ENCODE assay signal across 1 cellular context in genomic region chr6:109705258-109705657, GRCh38.
TF ChIP-seq lines count a peak whose summit lies in the region.

No MANE protein-coding gene starts in this region.

TF ChIP-seq in HEK293, 187 proteins besides CTCF, POLR2A, EP300 and RAD21 (continued from another document and continues in another):
- TF ChIP-seq ZNF518A (tag by site-specific recombination; conservative IDR thresholded peaks at IDR 0.05; ENCODE audit: low read depth) (0 out of 2 replicates have a peak, but pooled peaks have one; percentile 21), KLF17 (tag by site-specific recombination; IDR thresholded peaks at IDR 0.05) (no peak), ZNF280C (tag by site-specific recombination; IDR thresholded peaks at IDR 0.05) (no peak), ZFP37 (tag by site-specific recombination; IDR thresholded peaks at IDR 0.05) (0 out of 2 replicates have a peak, but pooled peaks have one; percentile 25), ZNF341 (tag by site-specific recombination; IDR thresholded peaks at IDR 0.05; ENCODE audit: low read depth) (no peak), SP7 (tag by site-specific recombination; IDR thresholded peaks at IDR 0.05) (0 out of 2 replicates have a peak, but pooled peaks have one; percentile 28), ZNF768 (tag by site-specific recombination; IDR thresholded peaks at IDR 0.05) (no peak), ZFP41 (tag by site-specific recombination; IDR thresholded peaks at IDR 0.05; ENCODE audit: borderline replicate concordance) (no peak), ZNF221 (tag by site-specific recombination; IDR thresholded peaks at IDR 0.05; ENCODE audit: borderline replicate concordance) (no peak), ZNF274 (IDR thresholded peaks at IDR 0.05; ENCODE audit: low read length) (no peak), ZNF274 (tag by site-specific recombination; IDR thresholded peaks at IDR 0.05; ENCODE audit: borderline replicate concordance) (no peak), ZNF791 (tag by site-specific recombination; IDR thresholded peaks at IDR 0.05) (no peak), ZNF600 (tag by site-specific recombination; IDR thresholded peaks at IDR 0.05) (no peak), ZNF560 (tag by site-specific recombination; IDR thresholded peaks at IDR 0.05; ENCODE audit: borderline replicate concordance) (no peak), ZNF2 (tag by site-specific recombination; IDR thresholded peaks at IDR 0.05) (peak; percentile 78), ZNF10 (tag by site-specific recombination; IDR thresholded peaks at IDR 0.05) (no peak), ZNF350 (tag by site-specific recombination; IDR thresholded peaks at IDR 0.05) (no peak), ZNF398 (tag by site-specific recombination; IDR thresholded peaks at IDR 0.05) (no peak), ZNF138 (tag by site-specific recombination; IDR thresholded peaks at IDR 0.05; ENCODE audit: borderline replicate concordance) (no peak), ZNF132 (tag by site-specific recombination; IDR thresholded peaks at IDR 0.05; ENCODE audit: borderline replicate concordance) (no peak), OSR2 (tag by site-specific recombination; IDR thresholded peaks at IDR 0.05) (no peak), ZNF670 (tag by site-specific recombination; IDR thresholded peaks at IDR 0.05; ENCODE audit: low read depth) (no peak), ZSCAN16 (tag by site-specific recombination; IDR thresholded peaks at IDR 0.05) (no peak), ZNF792 (tag by site-specific recombination; IDR thresholded peaks at IDR 0.05) (no peak), TRIM28 (IDR thresholded peaks at IDR 0.05; ENCODE audit: borderline replicate concordance, low read length) (no peak), ZNF133 (tag by site-specific recombination; IDR thresholded peaks at IDR 0.05) (no peak), MYNN (tag by site-specific recombination; IDR thresholded peaks at IDR 0.05; ENCODE audit: borderline replicate concordance) (no peak), ZNF175 (tag by site-specific recombination; IDR thresholded peaks at IDR 0.05) (no peak), ZSCAN4 (tag by site-specific recombination; IDR thresholded peaks at IDR 0.05) (no peak), HIC1 (tag by site-specific recombination; IDR thresholded peaks at IDR 0.05) (no peak), ZNF202 (tag by site-specific recombination; IDR thresholded peaks at IDR 0.05; ENCODE audit: borderline replicate concordance) (no peak), ZNF148 (tag by site-specific recombination; IDR thresholded peaks at IDR 0.05; ENCODE audit: borderline replicate concordance) (no peak), ZNF155 (tag by site-specific recombination; IDR thresholded peaks at IDR 0.05) (no peak), SP3 (tag by site-specific recombination; IDR thresholded peaks at IDR 0.05) (no peak), ZNF501 (tag by site-specific recombination; IDR thresholded peaks at IDR 0.05) (peak; percentile 48; the same call in 1 of the 2 replicates), ZNF433 (tag by site-specific recombination; IDR thresholded peaks at IDR 0.05; ENCODE audit: low read depth) (no peak), KLF10 (tag by site-specific recombination; IDR thresholded peaks at IDR 0.05) (no peak), ZNF16 (tag by site-specific recombination; IDR thresholded peaks at IDR 0.05; ENCODE audit: low read depth) (no peak), ZNF580 (tag by site-specific recombination; IDR thresholded peaks at IDR 0.05) (no peak), ZNF692 (tag by site-specific recombination; IDR thresholded peaks at IDR 0.05) (0 out of 2 replicates have a peak, but pooled peaks have one; percentile 20), ZNF561 (tag by site-specific recombination; IDR thresholded peaks at IDR 0.05; ENCODE audit: borderline replicate concordance) (peak; percentile 87), ZNF654 (tag by site-specific recombination; IDR thresholded peaks at IDR 0.05; ENCODE audit: low read depth) (peak; percentile 99), ZNF510 (tag by site-specific recombination; IDR thresholded peaks at IDR 0.05; ENCODE audit: insufficient replicate concordance) (no peak), GLIS1 (tag by site-specific recombination; IDR thresholded peaks at IDR 0.05) (no peak), ZNF248 (tag by site-specific recombination; IDR thresholded peaks at IDR 0.05) (no peak), ZSCAN23 (tag by site-specific recombination; IDR thresholded peaks at IDR 0.05) (no peak), ZNF146 (tag by site-specific recombination; IDR thresholded peaks at IDR 0.05) (no peak), ZNF555 (tag by site-specific recombination; conservative IDR thresholded peaks at IDR 0.05) (no peak), ZNF48 (tag by site-specific recombination; IDR thresholded peaks at IDR 0.05) (no peak), ZBTB48 (tag by site-specific recombination; IDR thresholded peaks at IDR 0.05) (no peak), ZNF585B (tag by site-specific recombination; IDR thresholded peaks at IDR 0.05) (no peak), KLF16 (tag by site-specific recombination; IDR thresholded peaks at IDR 0.05) (no peak)
